In genomic region chr21:37505963-37506362, GRCh38 we compare ENCODE assay signal across 18 cellular contexts.
"Had no signal": no experiment of that assay in that cellular context is flagged by ENCODE, and none has a peak within 500 bp of the region (broad histone marks: within the 10 kb centered on the region; RNA-seq: fewer than 3 reads in every experiment).

No MANE protein-coding gene starts in this region.

- H3K27me3 Mint-ChIP-seq: IgD-negative memory B cell had no signal

- DNase-seq: KBM-7, MG63, NCI-H1092 treated with DMSO at 0.1 percent for 48 hours, NCI-H1436, NCI-H187, NCI-H2029, NCI-H2081 treated with DMSO at 0.1 percent for 48 hours, NCI-H2171, NCI-H226, NCI-H446, NCI-H510A, NCI-H524 treated with DMSO at 0.1 percent for 48 hours, NCI-H69, NCI-H774, Right ventricle myocardium superior, RPMI8226, SIG-M5 had no signal

- H3K9me3 Mint-ChIP-seq: IgD-negative memory B cell had no signal

- H3K4me3 Mint-ChIP-seq: IgD-negative memory B cell had no signal
